ENCODE assay signal across 19 cellular contexts in the genomic region with DNA sequence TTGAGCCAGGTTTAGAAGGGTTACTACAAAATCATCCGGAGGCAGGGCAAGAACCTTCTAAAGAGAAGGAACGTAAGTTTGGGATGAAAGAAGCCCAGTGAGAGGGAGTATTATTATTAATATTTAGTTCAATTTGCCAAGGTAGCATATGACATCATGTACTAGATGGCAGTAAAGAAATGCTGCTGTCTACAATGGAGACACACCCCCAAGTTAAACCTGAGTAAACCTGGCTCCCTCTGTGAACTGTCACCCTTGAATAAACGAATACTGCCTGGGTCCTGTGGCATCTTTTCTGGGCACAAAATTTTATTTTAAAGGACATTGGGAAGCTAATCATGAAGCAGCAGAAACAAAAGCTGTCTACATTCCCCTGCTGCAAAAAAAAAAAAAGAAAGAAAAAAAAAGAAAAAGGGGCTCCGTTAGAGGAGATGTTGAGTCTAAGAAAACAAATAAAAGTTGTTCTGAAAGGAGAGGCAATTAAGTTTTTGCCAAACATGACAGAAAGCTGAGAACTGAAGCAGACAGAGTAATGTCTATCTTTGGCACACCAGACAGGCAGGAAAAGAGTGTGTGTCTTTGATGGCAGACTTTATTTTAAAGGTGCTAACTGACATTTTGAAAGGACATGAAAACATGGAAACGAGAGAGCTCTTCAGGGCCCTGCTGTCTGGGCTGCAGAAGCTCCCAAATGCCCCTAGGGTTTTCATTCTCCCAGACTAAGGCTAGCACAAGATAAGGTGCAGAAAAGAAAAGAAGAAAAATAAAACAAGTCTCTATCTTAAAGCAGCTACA.
A peak's percentile ranks its signal among the peaks of the same experiment; 100 is the strongest.
DNase-seq lines count a peak whose midpoint lies in the region; ATAC-seq, FAIRE-seq and TF ChIP-seq lines count a peak whose summit lies in the region.
"Had no signal": no experiment of that assay in that cellular context is flagged by ENCODE, and none has a peak within 500 bp of the region (broad histone marks: within the 10 kb centered on the region; RNA-seq: fewer than 3 reads in every experiment).

No MANE protein-coding gene starts in this region.

- no peak for DNase-seq in left cardiac atrium
- DNase-seq in heart left ventricle = no peak
- no peak for DNase-seq in left colon
- DNase-seq in HepG2 (ENCODE audit: low spot score) = no peak
- no peak for DNase-seq in stimulated activated CD4-positive, alpha-beta T cell treated with anti-CD3 and anti-CD28 coated beads, Interleukin-4, amount 100 ng/mL, for 1 hour
- DNase-seq: CD4-positive, CD25-positive, alpha-beta regulatory T cell; COR-L47; H7; MM.1S; NCI-H1092; NCI-H1436; NCI-H187 treated with DMSO at 0.1 percent for 48 hours; NCI-H2107; NCI-H524 treated with DMSO at 0.1 percent for 48 hours had no signal

- TF ChIP-seq RAD21 in HepG2 (CRISPR knock-in tag; IDR thresholded peaks at IDR 0.05) = no peak

- TF ChIP-seq CTCF in heart left ventricle (IDR thresholded peaks at IDR 0.05) (no peak), OCI-LY3 (IDR thresholded peaks at IDR 0.05; ENCODE audit: low read depth, low read length) (no peak), parathyroid adenoma (IDR thresholded peaks at IDR 0.05) (no peak), HepG2 (CRISPR knock-in tag; IDR thresholded peaks at IDR 0.05) (no peak)

- H3K4me3 ChIP-seq in heart left ventricle (no peak overlapping the region), OCI-LY3 (ENCODE audit: low read length) (no peak overlapping the region), parathyroid adenoma (ENCODE audit: low read depth, low read length) (no peak overlapping the region), HepG2 (replicated peaks in 1 of 3; ENCODE audit: insufficient read depth in 1 of 3, low read depth in 2 of 3, low read length in 3 of 3) (no peak overlapping the region)
- H3K4me3 ChIP-seq: GM12878, SJCRH30 had no signal

- no peaks in the 10 kb centered on the region for H3K27me3 ChIP-seq in heart left ventricle
- H3K27me3 ChIP-seq in OCI-LY3 (ENCODE audit: low read depth, low read length) = no peaks in the 10 kb centered on the region
- H3K27me3 ChIP-seq in parathyroid adenoma (ENCODE audit: control insufficient read depth, insufficient read depth, low read length) = no peaks in the 10 kb centered on the region
- H3K27me3 ChIP-seq in HepG2 (ENCODE audit: control insufficient read depth in 1 of 2, insufficient read depth in 2 of 2, low read length in 2 of 2) = no peaks in the 10 kb centered on the region
- H3K27me3 ChIP-seq: SJCRH30 had no signal

- in situ Hi-C loops in HepG2 (cut with HindIII; ENCODE audit: extremely low pct_ligation_motif_present, low pct_unique_long_range_greater_than_20kb) = no loop called here

- H3K4me2 ChIP-seq in OCI-LY3 (ENCODE audit: low read length) (0 out of 2 replicates have a peak overlapping the region, but pooled peaks have one; percentile 6), parathyroid adenoma (ENCODE audit: low read length) (no peak overlapping the region), HepG2 (ENCODE audit: low read depth, low read length) (no peak overlapping the region)

- no peaks in the 10 kb centered on the region for H3K36me3 ChIP-seq in heart left ventricle
- H3K36me3 ChIP-seq in OCI-LY3 (replicated peaks; ENCODE audit: low read depth, low read length) = no peaks in the 10 kb centered on the region
- no peaks in the 10 kb centered on the region for H3K36me3 ChIP-seq in parathyroid adenoma (ENCODE audit: control insufficient read depth, insufficient read depth, low read length)
- H3K36me3 ChIP-seq in HepG2 (replicated peaks in 1 of 2; ENCODE audit: control insufficient read depth in 1 of 2, insufficient read depth in 2 of 2, low read length in 2 of 2) = no peaks in the 10 kb centered on the region
- H3K36me3 ChIP-seq: SJCRH30 had no signal

- H3K4me1 ChIP-seq in heart left ventricle = peaks cover 0 to 35% (median 5%) of the 10 kb centered on the region in 12 donors
- H3K4me1 ChIP-seq in OCI-LY3 (ENCODE audit: low read length) = peaks cover 9% of the 10 kb centered on the region; the same call in 1 of the 2 replicates
- no peaks in the 10 kb centered on the region for H3K4me1 ChIP-seq in parathyroid adenoma
- no peaks in the 10 kb centered on the region for H3K4me1 ChIP-seq in HepG2 (ENCODE audit: insufficient read depth, low read length)
- H3K4me1 ChIP-seq: SJCRH30 had no signal

- POLR2A ChIA-PET in HepG2 (lab: Yijun Ruan, JAX) = no interaction called here

- no peak for FAIRE-seq in HepG2 (lab: Jason Lieb, UNC)
- FAIRE-seq: GM12878 had no signal

- H4K20me1 ChIP-seq in OCI-LY3 (ENCODE audit: insufficient read depth, low read length) (no peaks in the 10 kb centered on the region), HepG2 (ENCODE audit: insufficient read depth, low read length) (no peaks in the 10 kb centered on the region)

- H2AFZ ChIP-seq in OCI-LY3 (ENCODE audit: low read depth, low read length) (no peak overlapping the region), parathyroid adenoma (peak overlapping the region; percentile 14), HepG2 (ENCODE audit: low read length) (no peak overlapping the region)

- H3K9ac ChIP-seq in OCI-LY3 (ENCODE audit: low read length) = no peak overlapping the region
- H3K9ac ChIP-seq in parathyroid adenoma = no peak overlapping the region
- H3K9ac ChIP-seq in HepG2 (ENCODE audit: insufficient read depth, low read depth, low read length) = no peak overlapping the region

- intact Hi-C loops in left cardiac atrium (cut with DNase I) (no loop called here), heart left ventricle (cut with DNase I) (loop anchor here in 4 of 10 donors (10.0 kb wide), 1 partner anchor 395 kb away; no protein-coding TSS in a partner anchor), left colon (cut with DNase I, micrococcal nuclease) (no loop called here), HepG2 (cut with micrococcal nuclease; ENCODE audit: unreplicated experiment) (no loop called here)

- TF ChIP-seq POLR2A in heart left ventricle (IDR thresholded peaks at IDR 0.05) (no peak), HepG2 (IDR thresholded peaks at IDR 0.05; ENCODE audit: insufficient read depth in 1 of 2, low read depth in 2 of 2, low read length in 2 of 2) (no peak)

- no TSS peak for BruUV-seq in HepG2 (replicated peaks; lab: Mats Ljungman, UMichigan)

- CTCF ChIA-PET in HepG2 (lab: Yijun Ruan, JAX; ENCODE audit: low intra/inter-chr PET ratio, low total read pairs) = no interaction called here

- ATAC-seq in left cardiac atrium (peak; percentile 53 to 59), heart left ventricle (no peak), left colon (peak; percentile 82), HepG2 (no peak)
- ATAC-seq: GM12878 had no signal

- H3K27ac ChIP-seq in heart left ventricle = no peak overlapping the region
- no peak overlapping the region for H3K27ac ChIP-seq in OCI-LY3 (ENCODE audit: low read length)
- no peak overlapping the region for H3K27ac ChIP-seq in parathyroid adenoma
- H3K27ac ChIP-seq in HepG2 (ENCODE audit: extremely low read length, insufficient read depth, low read length) = no peak overlapping the region
- H3K27ac ChIP-seq: RWPE1, SJCRH30 had no signal

- H3K9me3 ChIP-seq in heart left ventricle = peaks cover 0 to 12% (median 2%) of the 10 kb centered on the region in 12 donors
- H3K9me3 ChIP-seq in OCI-LY3 (ENCODE audit: insufficient read depth, low read length) = no peaks in the 10 kb centered on the region
- H3K9me3 ChIP-seq in parathyroid adenoma (ENCODE audit: control insufficient read depth, low read length) = no peaks in the 10 kb centered on the region
- no peaks in the 10 kb centered on the region for H3K9me3 ChIP-seq in HepG2 (ENCODE audit: low read length)

- TF ChIP-seq EP300 in HepG2 (IDR thresholded peaks at IDR 0.05; ENCODE audit: low read depth in 2 of 2, low read length in 2 of 2) (no peak), HepG2 (CRISPR knock-in tag; IDR thresholded peaks at IDR 0.05; ENCODE audit: borderline replicate concordance) (no peak)

- WGBS in heart left ventricle, 4 donors = 38 to 47% (median 40%) methylated on average over 5 of the region's 5 CpGs
- WGBS in HepG2 (ENCODE audit: low lambda C conversion rate) = 10% methylated on average over 5 of the region's 5 CpGs

- H3K79me2 ChIP-seq in OCI-LY3 (ENCODE audit: low read length) (no peaks in the 10 kb centered on the region), parathyroid adenoma (no peaks in the 10 kb centered on the region), HepG2 (ENCODE audit: insufficient read depth, low read length) (no peaks in the 10 kb centered on the region)

TF ChIP-seq in HepG2, 621 proteins besides CTCF, POLR2A, EP300 and RAD21:
- no peak for TF ChIP-seq SMYD3 (CRISPR knock-in tag; IDR thresholded peaks at IDR 0.05)
- TF ChIP-seq HMGA1 (CRISPR knock-in tag; conservative IDR thresholded peaks at IDR 0.05) = no peak
- TF ChIP-seq BORCS8-MEF2B (CRISPR knock-in tag; IDR thresholded peaks at IDR 0.05) = no peak
- no peak for TF ChIP-seq SRSF4 (IDR thresholded peaks at IDR 0.05; ENCODE audit: low read depth, low read length, poor library complexity, severe bottlenecking)
- TF ChIP-seq HNRNPLL (IDR thresholded peaks at IDR 0.05; ENCODE audit: low read depth, low read length, poor library complexity, severe bottlenecking) = no peak
- no peak for TF ChIP-seq ZBTB1 (CRISPR knock-in tag; IDR thresholded peaks at IDR 0.05; ENCODE audit: borderline replicate concordance)
- TF ChIP-seq ZNF24 (IDR thresholded peaks at IDR 0.05) = no peak
- TF ChIP-seq HNRNPH1 (optimal IDR thresholded peaks at IDR 0.05; ENCODE audit: low read depth, low read length) = no peak
- TF ChIP-seq HDAC1 (CRISPR knock-in tag; IDR thresholded peaks at IDR 0.05) = no peak
- no peak for TF ChIP-seq KLF15 (CRISPR knock-in tag; IDR thresholded peaks at IDR 0.05; ENCODE audit: borderline replicate concordance)
- TF ChIP-seq MED13 (CRISPR knock-in tag; IDR thresholded peaks at IDR 0.05) = no peak
- TF ChIP-seq KLF11 (CRISPR knock-in tag; IDR thresholded peaks at IDR 0.05) = no peak
- no peak for TF ChIP-seq TBX2 (CRISPR knock-in tag; IDR thresholded peaks at IDR 0.05; ENCODE audit: borderline replicate concordance)
- no peak for TF ChIP-seq NONO (IDR thresholded peaks at IDR 0.05)
- no peak for TF ChIP-seq NONO (CRISPR knock-in tag; conservative IDR thresholded peaks at IDR 0.05)

Comparison
In these comparisons a context has a peak if more than half of its experiments do, and no peak if none do; other contexts are left out.
1. ATAC-seq: peak in left cardiac atrium (2 of 2) and left colon (single experiment); none in heart left ventricle (0 of 4) and HepG2 (single experiment).